8 cellular contexts compared by ENCODE assay signal in the genomic region with DNA sequence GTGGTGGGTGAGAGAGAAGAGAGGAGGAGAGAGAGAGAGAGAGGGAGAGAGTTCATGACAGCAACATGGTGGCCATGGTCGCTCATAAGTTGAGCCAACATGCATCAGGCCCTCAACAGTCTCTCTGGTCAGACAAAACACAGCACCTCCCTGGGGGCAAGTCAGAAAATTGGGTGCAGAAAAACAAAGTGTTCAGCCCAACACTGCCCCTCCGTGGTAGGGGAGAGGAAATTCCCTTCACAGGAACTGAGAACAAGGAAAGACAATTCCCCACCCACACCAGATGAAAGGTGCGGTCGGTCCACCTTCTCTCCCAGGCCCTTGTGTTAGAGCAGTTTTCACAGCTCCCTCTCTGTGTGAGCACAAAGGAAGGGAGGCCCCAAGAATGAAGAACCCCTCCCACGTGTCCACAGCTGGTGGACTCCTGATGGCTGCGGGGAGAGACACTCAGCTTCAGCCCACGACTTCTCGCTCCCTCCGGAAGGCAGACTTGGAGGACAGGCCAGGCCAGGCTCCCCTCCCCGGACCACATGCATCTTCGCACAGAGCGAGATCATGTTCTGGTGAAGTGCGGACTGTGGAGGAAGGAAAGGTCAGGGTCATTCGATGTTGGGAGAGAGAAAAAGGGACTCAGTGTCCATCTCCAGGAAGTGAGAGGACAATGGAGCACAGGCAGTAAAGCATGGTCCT.
DNase-seq lines count a peak whose midpoint lies in the region; ATAC-seq, FAIRE-seq and TF ChIP-seq lines count a peak whose summit lies in the region.

No MANE protein-coding gene starts in this region.

- H2AFZ ChIP-seq in OCI-LY3 (ENCODE audit: low read depth, low read length): no peak overlapping the region

- H3K4me3 ChIP-seq in HAP-1 (no peak overlapping the region), OCI-LY3 (ENCODE audit: low read length) (no peak overlapping the region), foreskin fibroblast (ENCODE audit: low read depth in 1 of 2, low read length in 2 of 2) (no peak overlapping the region), pancreas (no peak overlapping the region)

- H3K36me3 Mint-ChIP-seq in CD14-positive monocyte: peaks cover 0 to 4% of the 10 kb centered on the region in 2 donors

- peak; percentile 81 for TF ChIP-seq CTCF in CD14-positive monocyte (IDR thresholded peaks at IDR 0.05)
- peak; percentile 84 for TF ChIP-seq CTCF in OCI-LY3 (IDR thresholded peaks at IDR 0.05; ENCODE audit: low read depth, low read length)
- peak; percentile 59 for TF ChIP-seq CTCF in foreskin fibroblast (IDR thresholded peaks at IDR 0.05; ENCODE audit: low read depth, low read length)
- peak; percentile 25 to 49 (median 44) for TF ChIP-seq CTCF in pancreas (IDR thresholded peaks at IDR 0.05)

- intact Hi-C loops in CD14-positive monocyte (cut with micrococcal nuclease): loop anchor here in 1 of 2 donors (5.0 kb wide), 1 partner anchor 585 kb away; no protein-coding TSS in a partner anchor
- intact Hi-C loops in pancreas (cut with DNase I): no loop called here

- 44 to 55% methylated on average over 14 of the region's 14 CpGs for WGBS in pancreas, 2 donors

- H3K36me3 ChIP-seq in HAP-1 (replicated peaks) (no peaks in the 10 kb centered on the region), OCI-LY3 (replicated peaks; ENCODE audit: low read depth, low read length) (no peaks in the 10 kb centered on the region), pancreas (no peaks in the 10 kb centered on the region)

- H3K27ac ChIP-seq in OCI-LY3 (ENCODE audit: low read length) (no peak overlapping the region), pancreas (no peak overlapping the region)

- no peaks in the 10 kb centered on the region for H3K79me2 ChIP-seq in OCI-LY3 (ENCODE audit: low read length)

- peak overlapping the region; percentile 14; the same call in 1 of the 2 replicates for H3K4me2 ChIP-seq in OCI-LY3 (ENCODE audit: low read length)

- H3K9ac ChIP-seq in OCI-LY3 (ENCODE audit: low read length): no peak overlapping the region

- H3K27ac Mint-ChIP-seq in CD14-positive monocyte: peak overlapping the region in 6 of 7 donors; percentile 19 to 91 (median 85)

- no peaks in the 10 kb centered on the region for H3K9me3 ChIP-seq in HAP-1
- peaks cover 6% of the 10 kb centered on the region; the same call in 1 of the 2 replicates for H3K9me3 ChIP-seq in OCI-LY3 (ENCODE audit: insufficient read depth, low read length)
- H3K9me3 ChIP-seq in pancreas: no peaks in the 10 kb centered on the region

- in situ Hi-C loops in HAP-1 (cut with MboI; ENCODE audit: low sequenced_read_pairs): loop anchor here (10.0 kb wide), 1 partner anchor 587 kb away; no protein-coding TSS in a partner anchor

- DNase-seq in CD14-positive monocyte (ENCODE audit: low spot score): peak; percentile 74
- peak; percentile 62 to 81 for DNase-seq in HAP-1 (ENCODE audit: low spot score in 2 of 2)
- DNase-seq in activated T-cell treated with anti-CD3 and anti-CD28 coated beads, Interleukin-2, amount 50 U/mL, for 48 hours: peak; percentile 76 to 78
- DNase-seq in foreskin fibroblast: peak; percentile 40 to 78
- peak in 3 of 6 donors; percentile 27 to 37 (median 36) for DNase-seq in pancreas

- no peaks in the 10 kb centered on the region; the same call in 1 of the 2 replicates for H4K20me1 ChIP-seq in OCI-LY3 (ENCODE audit: insufficient read depth, low read length)

- H3K4me1 Mint-ChIP-seq in CD14-positive monocyte: peaks cover 70% of the 10 kb centered on the region

- peak; percentile 56 to 76 (median 64) for ATAC-seq in pancreas
- no peak for ATAC-seq in HG02623 (IDR thresholded peaks at IDR 0.05; ENCODE audit: unreplicated experiment)
- no peak for ATAC-seq in GM21390 (IDR thresholded peaks at IDR 0.05; ENCODE audit: unreplicated experiment)

- no peaks in the 10 kb centered on the region for H3K27me3 ChIP-seq in HAP-1 (ENCODE audit: low read depth)
- peaks cover 30% of the 10 kb centered on the region for H3K27me3 ChIP-seq in OCI-LY3 (ENCODE audit: low read depth, low read length)
- no peaks in the 10 kb centered on the region for H3K27me3 ChIP-seq in pancreas

- FAIRE-seq in pancreas (lab: Jason Lieb, UNC): no peak

- H3K9me3 Mint-ChIP-seq in CD14-positive monocyte: peaks cover 0 to 1% (median 0%) of the 10 kb centered on the region in 7 donors

- peak overlapping the region in 1 of 2 donors; percentile 39 for H3K4me3 Mint-ChIP-seq in CD14-positive monocyte

- H3K27me3 Mint-ChIP-seq in CD14-positive monocyte (ENCODE audit: low read depth in 3 of 3): peaks cover 0 to 8% (median 1%) of the 10 kb centered on the region in 3 donors

- H3K4me1 ChIP-seq in HAP-1 (no peaks in the 10 kb centered on the region), OCI-LY3 (ENCODE audit: low read length) (peaks cover 75% of the 10 kb centered on the region), pancreas (no peaks in the 10 kb centered on the region)

Comparison
In these comparisons a context has a peak if more than half of its experiments do, and no peak if none do; other contexts are left out.
1. ATAC-seq: peak in pancreas (4 of 4); none in HG02623 (single experiment) and GM21390 (single experiment).
2. Peak in every context shown above with its lines, with median percentiles within 50 percentile points of each other: CTCF ChIP-seq.